ENCODE assay signal across 10 cellular contexts in the genomic region with DNA sequence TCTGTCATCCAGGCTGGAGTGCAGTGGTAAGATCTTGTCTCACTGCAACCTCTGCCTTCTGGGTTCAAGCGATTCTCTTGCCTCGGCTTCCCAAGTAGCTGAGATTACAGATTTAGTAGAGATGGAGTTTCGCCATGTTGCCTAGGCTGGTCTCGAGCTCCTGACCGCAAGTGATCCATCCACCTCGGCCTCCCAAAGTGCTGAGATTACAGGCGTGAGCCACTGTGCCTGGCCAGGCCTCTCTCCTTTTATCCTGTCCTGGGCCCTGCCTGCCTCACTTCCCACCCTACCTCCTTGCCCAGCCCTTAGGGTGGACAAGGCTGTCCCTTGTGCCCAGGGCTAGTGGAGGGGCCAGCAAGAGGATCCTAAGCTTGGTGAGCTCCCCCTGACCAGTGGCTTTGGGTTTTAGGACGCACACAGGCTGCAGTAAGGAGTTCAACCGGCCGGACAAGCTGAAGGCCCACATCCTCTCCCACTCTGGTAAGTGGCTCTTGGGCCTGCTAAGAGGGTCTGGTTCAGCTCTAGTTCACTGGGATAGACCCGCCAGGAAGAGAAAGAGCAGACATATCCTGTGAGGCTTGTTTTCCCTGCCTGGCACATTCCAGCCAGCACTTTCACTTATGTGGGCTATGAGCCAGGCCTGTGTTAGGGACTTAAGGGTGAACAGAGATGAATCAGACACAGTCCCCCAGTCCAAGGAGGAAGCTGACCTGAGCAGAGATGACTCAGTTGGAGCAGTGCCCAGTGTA. TPM values are rescaled to one million over a fixed set of nuclear protein-coding genes. Genes with fewer than 3 reads are reported as not detected.
DNase-seq lines count a peak whose midpoint lies in the region; ATAC-seq and TF ChIP-seq lines count a peak whose summit lies in the region.
"Had no signal": no experiment of that assay in that cellular context is flagged by ENCODE, and none has a peak within 500 bp of the region (broad histone marks: within the 10 kb centered on the region; RNA-seq: fewer than 3 reads in every experiment).

No MANE protein-coding gene starts in this region.

- in situ Hi-C loops in GM23248 (cut with MboI), result no loop called here

- DNase-seq in GM23248, result peak; percentile 92
- peak; percentile 99 for DNase-seq in glomerular visceral epithelial cell (ENCODE audit: extremely low spot score)
- peak; percentile 81 for DNase-seq in skeletal muscle cell (ENCODE audit: low read depth)
- DNase-seq in stimulated activated CD8-positive, alpha-beta memory T cell treated with anti-CD3 and anti-CD28 coated beads, Interleukin-4, amount 100 ng/mL, for 48 hours, result no peak
- DNase-seq in caudate nucleus (lab: John Stamatoyannopoulos, UW), result no peak
- DNase-seq: activated CD4-positive, alpha-beta memory T cell treated with anti-CD3 and anti-CD28 coated beads, Interleukin-2, amount 10 ng/mL, durations not matched to agents 7 days and 5 days had no signal

- H3K27ac ChIP-seq in GM23248 (peak overlapping the region; percentile 40; the same call in 1 of the 2 replicates), caudate nucleus (ENCODE audit: low read depth, low read length) (no peak overlapping the region)
- H3K27ac ChIP-seq: neural progenitor cell had no signal

- H3K9me3 ChIP-seq in GM23248 (ENCODE audit: low read depth), result no peaks in the 10 kb centered on the region

- peak overlapping the region; percentile 58 for H3K9ac ChIP-seq in GM23248
- H3K9ac ChIP-seq: neural progenitor cell had no signal

- H3K79me2 ChIP-seq in GM23248 (ENCODE audit: insufficient read depth), result no peaks in the 10 kb centered on the region

- WGBS in GM23248 (ENCODE audit: low coverage in 1 of 2, low lambda C conversion rate in 2 of 2, missing lambda C conversion rate in 2 of 2), 2 experiments, result 81 to 83% methylated on average over 11 of the region's 11 CpGs

- H2AFZ ChIP-seq in GM23248, result peak overlapping the region; percentile 42
- H2AFZ ChIP-seq: neural progenitor cell had no signal

- peak; percentile 89 for ATAC-seq in SK-N-SH treated with all-trans-retinoic acid at 6 μM for 48 hours
- no peak for ATAC-seq in GM21367 (IDR thresholded peaks at IDR 0.05; ENCODE audit: unreplicated experiment)
- no peak for ATAC-seq in GM21447 (IDR thresholded peaks at IDR 0.05; ENCODE audit: unreplicated experiment)

- H3F3A ChIP-seq in GM23248 (ENCODE audit: insufficient read depth), result no peaks in the 10 kb centered on the region

- no peak overlapping the region for H3K4me3 ChIP-seq in GM23248
- H3K4me3 ChIP-seq in skeletal muscle cell (ENCODE audit: low read depth, low read length), result no peak overlapping the region
- H3K4me3 ChIP-seq: neural progenitor cell had no signal

- peak overlapping the region; percentile 70 for H3K4me2 ChIP-seq in GM23248 (ENCODE audit: unreplicated experiment)
- H3K4me2 ChIP-seq: neural progenitor cell had no signal

- H3K4me1 ChIP-seq in GM23248 (ENCODE audit: insufficient read depth), result peaks cover 20% of the 10 kb centered on the region
- H3K4me1 ChIP-seq: neural progenitor cell had no signal

- no peaks in the 10 kb centered on the region for H4K20me1 ChIP-seq in GM23248 (ENCODE audit: insufficient read depth)

- H3K27me3 ChIP-seq in GM23248 (replicated peaks; ENCODE audit: insufficient read depth), result no peaks in the 10 kb centered on the region
- H3K27me3 ChIP-seq: neural progenitor cell had no signal

- no peaks in the 10 kb centered on the region for H3K36me3 ChIP-seq in GM23248 (ENCODE audit: low read depth)
- H3K36me3 ChIP-seq: neural progenitor cell had no signal

- no peaks in the 10 kb centered on the region for H3K9me2 ChIP-seq in GM23248 (ENCODE audit: insufficient read depth)

TF ChIP-seq in SK-N-SH treated with all-trans-retinoic acid at 6 μM for 48 hours, 23 proteins besides CTCF, POLR2A, EP300 and RAD21:
- TF ChIP-seq TCF4 (CRISPR knock-in tag; IDR thresholded peaks at IDR 0.05; ENCODE audit: borderline replicate concordance), result peak; percentile 50; the same call in 1 of the 2 replicates
- TF ChIP-seq, protein P1, sequence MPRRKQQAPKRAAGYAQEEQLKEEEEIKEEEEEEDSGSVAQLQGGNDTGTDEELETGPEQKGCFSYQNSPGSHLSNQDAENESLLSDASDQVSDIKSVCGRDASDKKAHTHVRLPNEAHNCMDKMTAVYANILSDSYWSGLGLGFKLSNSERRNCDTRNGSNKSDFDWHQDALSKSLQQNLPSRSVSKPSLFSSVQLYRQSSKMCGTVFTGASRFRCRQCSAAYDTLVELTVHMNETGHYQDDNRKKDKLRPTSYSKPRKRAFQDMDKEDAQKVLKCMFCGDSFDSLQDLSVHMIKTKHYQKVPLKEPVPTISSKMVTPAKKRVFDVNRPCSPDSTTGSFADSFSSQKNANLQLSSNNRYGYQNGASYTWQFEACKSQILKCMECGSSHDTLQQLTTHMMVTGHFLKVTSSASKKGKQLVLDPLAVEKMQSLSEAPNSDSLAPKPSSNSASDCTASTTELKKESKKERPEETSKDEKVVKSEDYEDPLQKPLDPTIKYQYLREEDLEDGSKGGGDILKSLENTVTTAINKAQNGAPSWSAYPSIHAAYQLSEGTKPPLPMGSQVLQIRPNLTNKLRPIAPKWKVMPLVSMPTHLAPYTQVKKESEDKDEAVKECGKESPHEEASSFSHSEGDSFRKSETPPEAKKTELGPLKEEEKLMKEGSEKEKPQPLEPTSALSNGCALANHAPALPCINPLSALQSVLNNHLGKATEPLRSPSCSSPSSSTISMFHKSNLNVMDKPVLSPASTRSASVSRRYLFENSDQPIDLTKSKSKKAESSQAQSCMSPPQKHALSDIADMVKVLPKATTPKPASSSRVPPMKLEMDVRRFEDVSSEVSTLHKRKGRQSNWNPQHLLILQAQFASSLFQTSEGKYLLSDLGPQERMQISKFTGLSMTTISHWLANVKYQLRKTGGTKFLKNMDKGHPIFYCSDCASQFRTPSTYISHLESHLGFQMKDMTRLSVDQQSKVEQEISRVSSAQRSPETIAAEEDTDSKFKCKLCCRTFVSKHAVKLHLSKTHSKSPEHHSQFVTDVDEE (CRISPR knock-in tag; IDR thresholded peaks at IDR 0.05), result 0 out of 2 replicates have a peak, but pooled peaks have one; percentile 52
- no peak for TF ChIP-seq SNAI2 (CRISPR knock-in tag; IDR thresholded peaks at IDR 0.05)
- TF ChIP-seq ISL1 (CRISPR knock-in tag; IDR thresholded peaks at IDR 0.05), result peak; percentile 83
- no peak for TF ChIP-seq OSR1 (CRISPR knock-in tag; IDR thresholded peaks at IDR 0.05)
- TF ChIP-seq ZNF70 (CRISPR knock-in tag; IDR thresholded peaks at IDR 0.05), result no peak
- no peak for TF ChIP-seq RARB (CRISPR knock-in tag; IDR thresholded peaks at IDR 0.05)

RNA-seq across cellular contexts. Expression of gene CHMP4B, which starts 21.9 kb away (rescaled TPM):
- 35.3 and 48.2 TPM in 2 replicates for total RNA-seq in GM23248 (2014; rRNA removed; shearing (Covaris generic))
- polyA plus RNA-seq in GM23248 (2016; fragmentation: Nextera tagmentation; extraction: Ambion mirVana), result 4.7 and 5.5 TPM in 2 replicates

RNA-seq across cellular contexts. Expression of gene ZNF341, which starts 57.5 kb away (rescaled TPM):
- total RNA-seq in GM23248 (2014; rRNA removed; shearing (Covaris generic)), result 2.3 and 2.5 TPM in 2 replicates
- 2.8 and 2.9 TPM in 2 replicates for polyA plus RNA-seq in GM23248 (2016; fragmentation: Nextera tagmentation; extraction: Ambion mirVana)

Comparison
In these comparisons a context has a peak if more than half of its experiments do, and no peak if none do; other contexts are left out.
1. DNase-seq: peak in GM23248 (single experiment), glomerular visceral epithelial cell (single experiment) and skeletal muscle cell (single experiment); none in stimulated activated CD8-positive, alpha-beta memory T cell treated with anti-CD3 and anti-CD28 coated beads, Interleukin-4, amount 100 ng/mL, for 48 hours (single experiment) and caudate nucleus (0 of 61).